9 cellular contexts compared by ENCODE assay signal in genomic region chr16:75075688-75076268, GRCh38. TPM values are rescaled to one million over a fixed set of nuclear protein-coding genes. Genes with fewer than 3 reads are reported as not detected.
DNase-seq lines count a peak whose midpoint lies in the region; ATAC-seq lines count a peak whose summit lies in the region.
"Had no signal": no experiment of that assay in that cellular context is flagged by ENCODE, and none has a peak within 500 bp of the region (broad histone marks: within the 10 kb centered on the region; RNA-seq: fewer than 3 reads in every experiment).

No MANE protein-coding gene starts in this region.

- H3K36me3 Mint-ChIP-seq in activated naive CD8-positive, alpha-beta T cell treated with anti-CD3 and anti-CD28 coated beads for 36 hours = no peaks in the 10 kb centered on the region

- ATAC-seq in GM18517 (IDR thresholded peaks at IDR 0.05; ENCODE audit: unreplicated experiment) (peak; percentile 9), HG03342 (IDR thresholded peaks at IDR 0.05; ENCODE audit: unreplicated experiment) (peak; percentile 12), HG03457 (IDR thresholded peaks at IDR 0.05; ENCODE audit: unreplicated experiment) (no peak), GM19023 (IDR thresholded peaks at IDR 0.05; ENCODE audit: unreplicated experiment) (no peak), HG02678 (IDR thresholded peaks at IDR 0.05; ENCODE audit: unreplicated experiment) (no peak)

- no peaks in the 10 kb centered on the region for H3K9me3 ChIP-seq in BLaER1

- H4K20me1 ChIP-seq in BLaER1 = peaks cover 36% of the 10 kb centered on the region; the same call in 1 of the 2 replicates

- H3K4me1 ChIP-seq in BLaER1 = peaks cover 95% of the 10 kb centered on the region

- H3K4me3 Mint-ChIP-seq in activated naive CD8-positive, alpha-beta T cell treated with anti-CD3 and anti-CD28 coated beads for 36 hours = peak overlapping the region; percentile 2

- H3K9me3 Mint-ChIP-seq in activated naive CD8-positive, alpha-beta T cell treated with anti-CD3 and anti-CD28 coated beads for 36 hours = peaks cover 5% of the 10 kb centered on the region

- H3K4me3 ChIP-seq in BLaER1 = peak overlapping the region; percentile 54

- peak overlapping the region; percentile 75 for H3K9ac ChIP-seq in BLaER1

- H3K4me1 Mint-ChIP-seq in activated naive CD8-positive, alpha-beta T cell treated with anti-CD3 and anti-CD28 coated beads for 36 hours = peaks cover 32% of the 10 kb centered on the region

- no peak for DNase-seq in activated naive CD8-positive, alpha-beta T cell treated with anti-CD3 and anti-CD28 coated beads for 36 hours
- no peak for DNase-seq in ureter (ENCODE audit: low spot score)
- DNase-seq: NCI-H187 treated with DMSO at 0.1 percent for 48 hours had no signal

- peak overlapping the region; percentile 32 for H3K27ac Mint-ChIP-seq in activated naive CD8-positive, alpha-beta T cell treated with anti-CD3 and anti-CD28 coated beads for 36 hours

- H3K27ac ChIP-seq in BLaER1 = peak overlapping the region; percentile 94

- H3K36me3 ChIP-seq in BLaER1 = peaks cover 32% of the 10 kb centered on the region

- H3K27me3 ChIP-seq in BLaER1 = no peaks in the 10 kb centered on the region

- H3K4me2 ChIP-seq in BLaER1 = peak overlapping the region; percentile 97

- no peaks in the 10 kb centered on the region for H3K27me3 Mint-ChIP-seq in activated naive CD8-positive, alpha-beta T cell treated with anti-CD3 and anti-CD28 coated beads for 36 hours

RNA-seq across cellular contexts. Expression of gene LDHD, which starts 40.8 kb away (rescaled TPM):
- total RNA-seq in activated naive CD8-positive, alpha-beta T cell treated with anti-CD3 and anti-CD28 coated beads for 36 hours = not detected
- total RNA-seq in ureter = 16.9 TPM

Comparison
In these comparisons a context has a peak if more than half of its experiments do, and no peak if none do; other contexts are left out.
1. ATAC-seq: peak in GM18517 (single experiment) and HG03342 (single experiment); none in HG03457 (single experiment), GM19023 (single experiment) and HG02678 (single experiment).
2. RNA of gene LDHD, which starts 40.8 kb away (total RNA-seq): 16.9 TPM in ureter (single experiment); not detected in activated naive CD8-positive, alpha-beta T cell treated with anti-CD3 and anti-CD28 coated beads for 36 hours; every median in the first group is over 10 times any median in the second.